Comparison of ENCODE assay signal across 8 cellular contexts in the genomic region with DNA sequence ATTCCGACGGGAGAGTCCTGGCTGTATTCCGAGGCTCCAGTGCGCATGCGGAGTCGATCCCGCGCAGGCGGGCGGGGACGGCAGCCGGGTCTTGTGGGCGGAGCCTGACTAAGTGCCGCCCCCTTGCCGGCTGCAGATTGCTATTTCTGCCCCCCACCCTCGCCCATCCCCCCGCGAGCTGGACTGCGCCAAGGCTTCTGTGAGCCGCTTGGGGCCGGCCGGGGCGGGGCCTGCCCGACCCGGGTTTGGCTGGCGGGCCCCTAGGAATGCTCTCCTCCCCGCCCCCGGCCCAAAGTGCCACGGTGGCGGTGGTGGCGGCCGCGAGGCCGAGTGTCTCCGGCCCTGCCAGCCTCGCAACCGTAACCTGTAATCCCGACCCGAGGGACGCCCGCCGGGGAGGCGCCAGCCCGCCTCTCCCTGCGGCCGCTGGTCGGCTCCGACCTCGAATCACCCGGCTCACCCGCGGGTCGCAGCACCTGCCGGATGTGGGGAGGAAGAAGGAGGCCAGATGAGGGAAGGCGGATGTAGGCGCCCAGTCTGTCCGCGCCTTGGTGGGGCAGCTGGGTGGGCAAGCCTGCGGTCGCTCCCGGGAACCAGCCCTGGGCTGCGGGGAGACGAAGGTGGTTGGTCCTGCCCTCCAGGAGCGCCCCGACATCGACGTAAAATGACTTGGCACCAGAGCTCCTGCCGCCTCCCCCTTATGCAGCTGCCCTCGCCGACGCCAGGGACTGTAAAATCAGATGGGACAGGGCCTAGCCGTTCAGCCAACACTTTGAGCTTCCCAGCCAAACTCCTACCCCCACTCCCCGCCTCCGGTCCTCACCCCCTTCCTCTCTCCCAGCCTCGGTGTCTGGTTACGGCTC. TPM values are rescaled to one million over a fixed set of nuclear protein-coding genes. Genes with fewer than 3 reads are reported as not detected.
DNase-seq lines count a peak whose midpoint lies in the region; ATAC-seq and TF ChIP-seq lines count a peak whose summit lies in the region.

No MANE protein-coding gene starts in this region.

- DNase-seq in CD1c-positive myeloid dendritic cell (ENCODE audit: extremely low spot score) (peak; percentile 90), NCI-H510A (lab: John Stamatoyannopoulos, UW) (peak; percentile 78), mesenteric fat pad (ENCODE audit: low spot score) (peak; percentile 96)
- DNase-seq in activated CD4-positive, alpha-beta T cell treated with anti-CD3 and anti-CD28 coated beads, Interleukin-2, amount 50 U/mL, for 4 hours = peak; percentile 82 to 83
- DNase-seq in effector memory CD8-positive, alpha-beta T cell = peak; percentile 35 to 85 (median 47)
- DNase-seq in stimulated activated CD8-positive, alpha-beta memory T cell treated with anti-CD3 and anti-CD28 coated beads, Interleukin-15, amount 100 ng/mL, for 48 hours (ENCODE audit: low read depth in 2 of 2) = peak; percentile 85 to 89

- H3K27ac Mint-ChIP-seq in effector memory CD8-positive, alpha-beta T cell = peak overlapping the region; percentile 85 to 95

- H3K4me1 Mint-ChIP-seq in effector memory CD8-positive, alpha-beta T cell (ENCODE audit: low read depth in 2 of 2) = peaks cover 17 to 26% of the 10 kb centered on the region in 2 donors

- H3K36me3 Mint-ChIP-seq in effector memory CD8-positive, alpha-beta T cell (ENCODE audit: insufficient read depth) = peaks cover 11% of the 10 kb centered on the region

- peak; percentile 65 for TF ChIP-seq POLR2A in GM19193 (IDR thresholded peaks at IDR 0.05; ENCODE audit: extremely low read depth, insufficient read depth, insufficient read length)

- H3K9me3 Mint-ChIP-seq in effector memory CD8-positive, alpha-beta T cell = no peaks in the 10 kb centered on the region

- H3K4me3 Mint-ChIP-seq in effector memory CD8-positive, alpha-beta T cell = peak overlapping the region; percentile 94

- H3K27me3 Mint-ChIP-seq in effector memory CD8-positive, alpha-beta T cell = peaks cover 26 to 30% of the 10 kb centered on the region in 2 donors

- peak; percentile 68 for ATAC-seq in HG03354 (IDR thresholded peaks at IDR 0.05; ENCODE audit: poor library complexity, severe bottlenecking, unreplicated experiment)
- ATAC-seq in effector memory CD8-positive, alpha-beta T cell (replicated peaks) = peak; percentile 69

RNA-seq across cellular contexts. Expression of gene KAZALD1, which starts 0.6 kb away (rescaled TPM):
- total RNA-seq in mesenteric fat pad = 1.9 TPM

RNA-seq across cellular contexts. Expression of gene SFXN3, which starts 30.1 kb away (rescaled TPM):
- 46.5 TPM for total RNA-seq in mesenteric fat pad

RNA-seq across cellular contexts. Expression of gene PDZD7, which starts 30.3 kb away (rescaled TPM):
- 0.55 TPM for total RNA-seq in mesenteric fat pad

Comparison
In these comparisons a context has a peak if more than half of its experiments do, and no peak if none do; other contexts are left out.
1. Peak in every context shown above with its lines: DNase-seq and ATAC-seq.